ENCODE assay signal across 9 cellular contexts in genomic region chr6:35719407-35719829, GRCh38. TPM values are rescaled to one million over a fixed set of nuclear protein-coding genes. Genes with fewer than 3 reads are reported as not detected.
DNase-seq lines count a peak whose midpoint lies in the region; ATAC-seq, FAIRE-seq and TF ChIP-seq lines count a peak whose summit lies in the region.
"Had no signal": no experiment of that assay in that cellular context is flagged by ENCODE, and none has a peak within 500 bp of the region (broad histone marks: within the 10 kb centered on the region; RNA-seq: fewer than 3 reads in every experiment).

No MANE protein-coding gene starts in this region.

- H3K4me1 ChIP-seq in K562 (replicated peaks in 1 of 2; ENCODE audit: control insufficient read depth in 2 of 2, insufficient read depth in 2 of 2, low read length in 2 of 2) (peaks cover 22 to 23% of the 10 kb centered on the region in 2 experiments; a peak in 4 of 5 replicates), neutrophil (ENCODE audit: control insufficient read depth in 1 of 2, insufficient read depth in 1 of 2, low read depth in 1 of 2, low read length in 1 of 2) (peaks cover 23 to 34% of the 10 kb centered on the region in 2 experiments), PC-9 (replicated peaks; ENCODE audit: insufficient read depth) (no peaks in the 10 kb centered on the region)

- no peak for TF ChIP-seq RAD21 in K562 (CRISPR knock-in tag; conservative IDR thresholded peaks at IDR 0.05 in 1 of 2, IDR thresholded peaks at IDR 0.05 in 1 of 2)

- no TSS peak for BruUV-seq in K562 (replicated peaks; lab: Mats Ljungman, UMichigan)
- no TSS peak for BruUV-seq in PC-9 (replicated peaks; lab: Mats Ljungman, UMichigan)

- ATAC-seq in HG02938 (IDR thresholded peaks at IDR 0.05; ENCODE audit: unreplicated experiment) (peak; percentile 38), K562 (no peak)

- H3K4me3 ChIP-seq in K562 (no peak overlapping the region), neutrophil (ENCODE audit: low read depth in 1 of 2, low read length in 1 of 2) (no peak overlapping the region), PC-9 (no peak overlapping the region)

- H3K36me3 ChIP-seq in K562 (ENCODE audit: control insufficient read depth, insufficient read depth, low read length) (no peaks in the 10 kb centered on the region), neutrophil (no peaks in the 10 kb centered on the region), PC-9 (ENCODE audit: low read depth) (no peaks in the 10 kb centered on the region)

- WGBS in K562 (ENCODE audit: insufficient coverage, low coverage, missing lambda C conversion rate) = 65% methylated on average over 5 of the region's 5 CpGs

- CTCF ChIA-PET in K562 (lab: Yijun Ruan, JAX; ENCODE audit: low intra/inter-chr PET ratio) = no interaction called here
- CTCF ChIA-PET in PC-9 (lab: Charles Lee) = no interaction called here

- intact Hi-C loops in K562 (cut with micrococcal nuclease) = no loop called here
- intact Hi-C loops in PC-9 (cut with micrococcal nuclease; ENCODE audit: unreplicated experiment) = no loop called here

- DNase-seq in GM13977 (ENCODE audit: low spot score) = peak; percentile 44
- DNase-seq in K562 (ENCODE audit: extremely low read depth in 1 of 4, low spot score in 3 of 4) = no peak
- DNase-seq in PC-9 = no peak
- no peak for DNase-seq in mucosa of gallbladder (ENCODE audit: low spot score)
- DNase-seq in SHP77 (lab: John Stamatoyannopoulos, UW) = no peak
- no peak for DNase-seq in H54 (ENCODE audit: insufficient read length, low spot score)

- H3K9me2 ChIP-seq in PC-9 (ENCODE audit: insufficient read depth) = no peaks in the 10 kb centered on the region

- H4K20me1 ChIP-seq in K562 (replicated peaks; ENCODE audit: control insufficient read depth, insufficient read depth, low read length) (no peaks in the 10 kb centered on the region), PC-9 (ENCODE audit: insufficient read depth) (no peaks in the 10 kb centered on the region)

- H3F3A ChIP-seq in PC-9 (ENCODE audit: insufficient read depth, low read depth) = no peaks in the 10 kb centered on the region

- POLR2A ChIA-PET in K562 (lab: Yijun Ruan, JAX) (no interaction called here), PC-9 (lab: Charles Lee; ENCODE audit: unreplicated experiment) (no interaction called here)

- H3K4me2 ChIP-seq in K562 (ENCODE audit: insufficient read depth, low read length) = peak overlapping the region; percentile 66; the same call in 1 of the 2 replicates
- H3K4me2 ChIP-seq in PC-9 = no peak overlapping the region

- FAIRE-seq in K562 (lab: Jason Lieb, UNC) (no peak), H54 (lab: Jason Lieb, UNC) (no peak)

- peak overlapping the region; percentile 48; the same call in 1 of the 3 replicates for H3K27ac ChIP-seq in K562 (ENCODE audit: extremely low read depth, low read depth, low read length)
- peak overlapping the region; percentile 31 for H3K27ac ChIP-seq in neutrophil
- H3K27ac ChIP-seq in PC-9 = no peak overlapping the region
- H3K27ac ChIP-seq: epithelial cell of prostate had no signal

- in situ Hi-C loops in GM13977 (cut with MboI; ENCODE audit: low pct_unique_long_range_greater_than_20kb, low sequenced_read_pairs, unreplicated experiment) = no loop called here
- in situ Hi-C loops in K562 (cut with MboI) = no loop called here

- H3K9ac ChIP-seq in K562 (ENCODE audit: insufficient read depth in 1 of 2, low read depth in 2 of 2, low read length in 2 of 2) = peak overlapping the region; percentile 17 to 90; a peak in 2 of 4 replicates

- TF ChIP-seq EP300 in K562 (IDR thresholded peaks at IDR 0.05; ENCODE audit: low read length) = no peak

- TF ChIP-seq CTCF in GM13977 (IDR thresholded peaks at IDR 0.05; ENCODE audit: extremely low read depth, insufficient read depth, missing control alignments) (no peak), K562 (IDR thresholded peaks at IDR 0.05 in 2 of 3, conservative IDR thresholded peaks at IDR 0.05 in 1 of 3; ENCODE audit: insufficient read depth in 2 of 3, low read depth in 1 of 3, low read length in 3 of 3) (no peak), neutrophil (IDR thresholded peaks at IDR 0.05) (no peak), PC-9 (conservative IDR thresholded peaks at IDR 0.05) (no peak)

- H3K9me1 ChIP-seq in K562 (ENCODE audit: control insufficient read depth, insufficient read depth, low read length) = no peaks in the 10 kb centered on the region

- H3K9me3 ChIP-seq in K562 (replicated peaks; ENCODE audit: control insufficient read depth, insufficient read depth, low read depth, low read length) (no peaks in the 10 kb centered on the region), neutrophil (no peaks in the 10 kb centered on the region), PC-9 (ENCODE audit: insufficient read depth, low read depth) (no peaks in the 10 kb centered on the region)

- H3K79me2 ChIP-seq in K562 (ENCODE audit: control insufficient read depth, insufficient read depth, low read length) (no peaks in the 10 kb centered on the region), PC-9 (ENCODE audit: low read depth) (no peaks in the 10 kb centered on the region)

- H3K27me3 ChIP-seq in K562 (ENCODE audit: control insufficient read depth in 2 of 2, insufficient read depth in 2 of 2, low read length in 2 of 2) (0 out of 5 replicates have a peak, but pooled peaks cover 0 to 4% of the 10 kb centered on the region in 2 experiments), neutrophil (no peaks in the 10 kb centered on the region), PC-9 (ENCODE audit: insufficient read depth, low read depth) (no peaks in the 10 kb centered on the region)

- peak overlapping the region; percentile 97 for H2AFZ ChIP-seq in K562 (ENCODE audit: low read depth, low read length)
- no peak overlapping the region for H2AFZ ChIP-seq in PC-9

- TF ChIP-seq POLR2A in K562 (conservative IDR thresholded peaks at IDR 0.05) (no peak), H54 (IDR thresholded peaks at IDR 0.05; ENCODE audit: low read depth, low read length) (no peak)

RNA-seq across cellular contexts. Expression of gene ARMC12, which starts 17.4 kb away (rescaled TPM):
- not detected in 2 replicates for total RNA-seq in K562 (2011; cell fraction: chromatin; rRNA removed; ENCODE audit: low replicate concordance)
- 0.50 TPM in 1 of 2 replicates, not detected in the other for total RNA-seq in K562 (2011; cell fraction: nucleolus; rRNA removed)
- not detected in 2 replicates for total RNA-seq in K562 (2011; cell fraction: nucleoplasm; rRNA removed)
- total RNA-seq in K562 (2014; rRNA removed) = 0.09 TPM in 1 of 2 replicates, not detected in the other
- total RNA-seq in K562 (2014; rRNA removed; fragmentation: Illumina TruSeq; extraction: Trizol) = 0.36 TPM in 1 of 2 replicates, not detected in the other
- total RNA-seq in K562 (2015; rRNA removed; fragmentation: Illumina TruSeq; extraction: Trizol) = not detected in 2 replicates
- 0.13 and 0.35 TPM in 2 replicates for total RNA-seq in K562 (2021)
- 0.26 and 0.45 TPM in 2 replicates for polyA plus RNA-seq in K562 (2011; rRNA removed)
- polyA plus RNA-seq in K562 (2011; cell fraction: cytosol; rRNA removed) = 0.07 and 0.21 TPM in 2 replicates
- polyA plus RNA-seq in K562 (2011; cell fraction: nucleus; rRNA removed) = 1.4 TPM in 2 replicates
- polyA plus RNA-seq in K562 (2012) = 0.26 and 1.6 TPM in 2 replicates
- polyA plus RNA-seq in K562 (2014; fragmentation: Illumina TruSeq; extraction: Trizol) = 0.36 TPM in 1 of 2 replicates, not detected in the other
- polyA plus RNA-seq in K562 (2014; fragmentation: Nextera tagmentation; extraction: Ambion mirVana) = under 1 TPM in 1 of 2 experiments, not detected in 1; 0.13 TPM
- polyA plus RNA-seq in K562 (2014; rRNA removed) = 0.58 TPM in 1 of 2 replicates, not detected in the other
- polyA minus RNA-seq in K562 (2011; rRNA and poly(A)+ RNA removed) = 0.18 and 0.46 TPM in 2 replicates
- not detected in 2 replicates for polyA minus RNA-seq in K562 (2011; cell fraction: cytosol; rRNA and poly(A)+ RNA removed)
- polyA minus RNA-seq in K562 (2011; cell fraction: nucleus; rRNA and poly(A)+ RNA removed) = 0.27 TPM in 1 of 2 replicates, not detected in the other
- total RNA-seq in PC-9 (2021) = 0.35 and 0.57 TPM in 2 replicates
- total RNA-seq in mucosa of gallbladder = 1.1 TPM

RNA-seq across cellular contexts. Expression of gene FKBP5, which starts 30.7 kb away (rescaled TPM):
- 23.5 and 58.7 TPM in 2 replicates for total RNA-seq in K562 (2011; cell fraction: chromatin; rRNA removed; ENCODE audit: low replicate concordance)
- total RNA-seq in K562 (2011; cell fraction: nucleolus; rRNA removed) = 14.5 and 19.2 TPM in 2 replicates
- 38.3 and 72.2 TPM in 2 replicates for total RNA-seq in K562 (2011; cell fraction: nucleoplasm; rRNA removed)
- total RNA-seq in K562 (2014; rRNA removed) = 75.0 and 82.8 TPM in 2 replicates
- total RNA-seq in K562 (2014; rRNA removed; fragmentation: Illumina TruSeq; extraction: Trizol) = 54.2 and 65.9 TPM in 2 replicates
- 39.9 and 43.8 TPM in 2 replicates for total RNA-seq in K562 (2015; rRNA removed; fragmentation: Illumina TruSeq; extraction: Trizol)
- 92.0 and 104 TPM in 2 replicates for total RNA-seq in K562 (2021)
- polyA plus RNA-seq in K562 (2011; rRNA removed) = 59.7 and 86.1 TPM in 2 replicates
- 22.1 and 33.5 TPM in 2 replicates for polyA plus RNA-seq in K562 (2011; cell fraction: cytosol; rRNA removed)
- 22.5 and 23.2 TPM in 2 replicates for polyA plus RNA-seq in K562 (2011; cell fraction: nucleus; rRNA removed)
- 43.9 and 85.0 TPM in 2 replicates for polyA plus RNA-seq in K562 (2012)
- polyA plus RNA-seq in K562 (2014; fragmentation: Illumina TruSeq; extraction: Trizol) = 128 and 151 TPM in 2 replicates
- polyA plus RNA-seq in K562 (2014; fragmentation: Nextera tagmentation; extraction: Ambion mirVana) = 10 to 100 TPM; 32.7 to 46.1 TPM
- polyA plus RNA-seq in K562 (2014; rRNA removed) = 76.6 and 76.8 TPM in 2 replicates
- 71.5 and 74.0 TPM in 2 replicates for polyA minus RNA-seq in K562 (2011; rRNA and poly(A)+ RNA removed)
- 31.1 and 38.9 TPM in 2 replicates for polyA minus RNA-seq in K562 (2011; cell fraction: cytosol; rRNA and poly(A)+ RNA removed)
- 13.3 and 18.5 TPM in 2 replicates for polyA minus RNA-seq in K562 (2011; cell fraction: nucleus; rRNA and poly(A)+ RNA removed)
- total RNA-seq in PC-9 (2021) = 3.9 and 5.0 TPM in 2 replicates
- total RNA-seq in mucosa of gallbladder = 174 TPM

RNA-seq across cellular contexts. Expression of gene CLPSL2, which starts 57.0 kb away (rescaled TPM):
- not detected in 2 replicates for total RNA-seq in K562 (2011; cell fraction: chromatin; rRNA removed; ENCODE audit: low replicate concordance)
- not detected in 2 replicates for total RNA-seq in K562 (2011; cell fraction: nucleolus; rRNA removed)
- total RNA-seq in K562 (2011; cell fraction: nucleoplasm; rRNA removed) = not detected in 2 replicates
- total RNA-seq in K562 (2014; rRNA removed) (not detected in 2 replicates), K562 (2014; rRNA removed; fragmentation: Illumina TruSeq; extraction: Trizol) (not detected in 2 replicates), K562 (2015; rRNA removed; fragmentation: Illumina TruSeq; extraction: Trizol) (not detected in 2 replicates), K562 (2021) (not detected in 2 replicates), PC-9 (2021) (0.76 TPM in 1 of 2 replicates, not detected in the other), mucosa of gallbladder (not detected)
- polyA plus RNA-seq in K562 (2011; rRNA removed) (not detected in 2 replicates), K562 (2014; fragmentation: Illumina TruSeq; extraction: Trizol) (not detected in 2 replicates), K562 (2014; fragmentation: Nextera tagmentation; extraction: Ambion mirVana) (not detected), K562 (2014; rRNA removed) (not detected in 2 replicates)
- not detected in 2 replicates for polyA plus RNA-seq in K562 (2011; cell fraction: cytosol; rRNA removed)
- not detected in 2 replicates for polyA plus RNA-seq in K562 (2011; cell fraction: nucleus; rRNA removed)
- polyA plus RNA-seq in K562 (2012) = not detected in 2 replicates
- polyA minus RNA-seq in K562 (2011; rRNA and poly(A)+ RNA removed) = not detected in 2 replicates
- polyA minus RNA-seq in K562 (2011; cell fraction: cytosol; rRNA and poly(A)+ RNA removed) = not detected in 2 replicates
- polyA minus RNA-seq in K562 (2011; cell fraction: nucleus; rRNA and poly(A)+ RNA removed) = not detected in 2 replicates
